31 cellular contexts compared by ENCODE assay signal in genomic region chr2:160132761-160133160, GRCh38.
"Had no signal": no experiment of that assay in that cellular context is flagged by ENCODE, and none has a peak within 500 bp of the region (broad histone marks: within the 10 kb centered on the region; RNA-seq: fewer than 3 reads in every experiment).

No MANE protein-coding gene starts in this region.

- H3K36me3 ChIP-seq: brain microvascular endothelial cell, cardiac muscle cell, MG63, SJCRH30, WERI-Rb-1 had no signal

- H3K4me3 ChIP-seq: cardiac muscle cell, K562, MG63, Peyer's patch, SJCRH30, SK-N-MC had no signal

- DNase-seq: activated CD4-positive, alpha-beta T cell treated with anti-CD3 and anti-CD28 coated beads for 1 hour; activated CD4-positive, alpha-beta T cell treated with anti-CD3 and anti-CD28 coated beads, Interleukin-2, amount 10 ng/mL, durations not matched to agents 24 days and 14 days; activated CD4-positive, alpha-beta T cell treated with anti-CD3 and anti-CD28 coated beads, Interleukin-2, amount 50 U/mL, for 4 hours; activated CD4-positive, CD25-positive, alpha-beta regulatory T cell; activated CD8-positive, alpha-beta T cell treated with anti-CD3 and anti-CD28 coated beads for 36 hours; activated effector memory CD4-positive, alpha-beta T cell treated with Interleukin-2 at 50 U/mL for 16 hours; activated naive CD4-positive, alpha-beta T cell treated with anti-CD3 and anti-CD28 coated beads, Interleukin-2, amount 10 ng/mL, durations not matched to agents 7 days and 5 days; activated naive CD8-positive, alpha-beta T cell treated with anti-CD3 and anti-CD28 coated beads, Interleukin-2, amount 50 U/mL, for 24 hours; activated T-cell treated with anti-CD3 and anti-CD28 coated beads, Interleukin-2, amount 50 U/mL, for 1 hour; amniotic stem cell; aorta; brain microvascular endothelial cell; Karpas-422; MG63; NCI-H1048; NCI-H1105 treated with DMSO at 0.1 percent for 48 hours; NCI-H1436; NCI-H1694; NCI-H1930; NCI-H2081 treated with DMSO at 0.1 percent for 48 hours; NCI-H345; NCI-H524 treated with DMSO at 0.1 percent for 48 hours; Peyer's patch; Right ventricle myocardium superior; SJCRH30; T1000; WERI-Rb-1 had no signal

- H3K4me1 ChIP-seq: Peyer's patch, SJCRH30 had no signal

- H3K27me3 ChIP-seq: brain microvascular endothelial cell, cardiac muscle cell, MG63, Peyer's patch, SJCRH30 had no signal

- H3K9me3 ChIP-seq: MG63, Peyer's patch, SJCRH30 had no signal

- H3K27ac ChIP-seq: brain microvascular endothelial cell, cardiac muscle cell, Peyer's patch, RWPE1, SJCRH30, SK-N-MC, WERI-Rb-1 had no signal

- ATAC-seq: activated CD8-positive, alpha-beta T cell treated with anti-CD3 and anti-CD28 coated beads for 36 hours; activated naive CD8-positive, alpha-beta T cell treated with anti-CD3 and anti-CD28 coated beads, Interleukin-2, amount 50 U/mL, for 24 hours; K562 had no signal
